In the genomic region with DNA sequence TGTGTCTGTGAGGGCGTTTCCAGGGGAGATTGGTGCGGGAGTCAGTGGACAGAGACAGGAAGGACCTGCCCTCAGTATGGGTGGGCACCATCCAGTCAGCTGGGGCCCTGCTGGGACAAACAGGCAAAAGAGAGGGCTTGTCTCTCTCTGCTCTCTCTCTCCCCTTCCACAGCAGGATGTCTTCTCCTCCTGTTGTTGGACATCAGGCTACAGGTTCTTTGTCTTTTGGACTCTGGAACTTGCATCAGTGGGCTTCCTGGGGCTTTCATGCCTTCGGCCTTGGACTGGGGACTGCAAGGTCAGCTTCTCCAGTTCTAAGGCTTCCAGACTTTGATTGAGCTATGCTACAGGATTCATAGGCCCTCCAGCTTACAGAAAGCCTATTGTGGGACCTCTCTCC, we compare ENCODE assay signal across 1 cellular context.
TF ChIP-seq lines count a peak whose summit lies in the region.

No MANE protein-coding gene starts in this region.

TF ChIP-seq in HepG2, 621 proteins besides CTCF, POLR2A, EP300 and RAD21 (continued from another document and continues in another):
- TF ChIP-seq, protein P1, sequence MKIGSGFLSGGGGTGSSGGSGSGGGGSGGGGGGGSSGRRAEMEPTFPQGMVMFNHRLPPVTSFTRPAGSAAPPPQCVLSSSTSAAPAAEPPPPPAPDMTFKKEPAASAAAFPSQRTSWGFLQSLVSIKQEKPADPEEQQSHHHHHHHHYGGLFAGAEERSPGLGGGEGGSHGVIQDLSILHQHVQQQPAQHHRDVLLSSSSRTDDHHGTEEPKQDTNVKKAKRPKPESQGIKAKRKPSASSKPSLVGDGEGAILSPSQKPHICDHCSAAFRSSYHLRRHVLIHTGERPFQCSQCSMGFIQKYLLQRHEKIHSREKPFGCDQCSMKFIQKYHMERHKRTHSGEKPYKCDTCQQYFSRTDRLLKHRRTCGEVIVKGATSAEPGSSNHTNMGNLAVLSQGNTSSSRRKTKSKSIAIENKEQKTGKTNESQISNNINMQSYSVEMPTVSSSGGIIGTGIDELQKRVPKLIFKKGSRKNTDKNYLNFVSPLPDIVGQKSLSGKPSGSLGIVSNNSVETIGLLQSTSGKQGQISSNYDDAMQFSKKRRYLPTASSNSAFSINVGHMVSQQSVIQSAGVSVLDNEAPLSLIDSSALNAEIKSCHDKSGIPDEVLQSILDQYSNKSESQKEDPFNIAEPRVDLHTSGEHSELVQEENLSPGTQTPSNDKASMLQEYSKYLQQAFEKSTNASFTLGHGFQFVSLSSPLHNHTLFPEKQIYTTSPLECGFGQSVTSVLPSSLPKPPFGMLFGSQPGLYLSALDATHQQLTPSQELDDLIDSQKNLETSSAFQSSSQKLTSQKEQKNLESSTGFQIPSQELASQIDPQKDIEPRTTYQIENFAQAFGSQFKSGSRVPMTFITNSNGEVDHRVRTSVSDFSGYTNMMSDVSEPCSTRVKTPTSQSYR (CRISPR knock-in tag; IDR thresholded peaks at IDR 0.05; ENCODE audit: borderline replicate concordance): no peak
- TF ChIP-seq ZNF274 (CRISPR knock-in tag; IDR thresholded peaks at IDR 0.05) (no peak), RELA (CRISPR knock-in tag; IDR thresholded peaks at IDR 0.05) (0 out of 2 replicates have a peak, but pooled peaks have one; percentile 32), ZNF879 (CRISPR knock-in tag; IDR thresholded peaks at IDR 0.05) (no peak), PHF5A (CRISPR knock-in tag; IDR thresholded peaks at IDR 0.05; ENCODE audit: low read depth, unreplicated experiment) (no peak), MZF1 (CRISPR knock-in tag; IDR thresholded peaks at IDR 0.05; ENCODE audit: borderline replicate concordance) (no peak), ZNF543 (CRISPR knock-in tag; IDR thresholded peaks at IDR 0.05) (no peak), FOXJ3 (CRISPR knock-in tag; IDR thresholded peaks at IDR 0.05; ENCODE audit: borderline replicate concordance) (peak; percentile 37; the same call in 1 of the 2 replicates), MIER2 (CRISPR knock-in tag; IDR thresholded peaks at IDR 0.05) (no peak), ZBTB38 (CRISPR knock-in tag; IDR thresholded peaks at IDR 0.05) (peak; percentile 54; the same call in 1 of the 2 replicates), ZNF781 (CRISPR knock-in tag; IDR thresholded peaks at IDR 0.05; ENCODE audit: borderline replicate concordance, not compliant biosample characterization) (peak; percentile 49), BORCS8-MEF2B (CRISPR knock-in tag; IDR thresholded peaks at IDR 0.05) (no peak), PTBP1 (IDR thresholded peaks at IDR 0.05; ENCODE audit: low read depth, low read length, poor library complexity, severe bottlenecking) (no peak), SP4 (CRISPR knock-in tag; IDR thresholded peaks at IDR 0.05) (no peak), GATAD2A (CRISPR knock-in tag; IDR thresholded peaks at IDR 0.05) (peak; percentile 99), EZH2 (conservative IDR thresholded peaks at IDR 0.05; ENCODE audit: low read depth, low read length) (no peak), ZMAT3 (CRISPR knock-in tag; conservative IDR thresholded peaks at IDR 0.05) (no peak), SNRNP70 (IDR thresholded peaks at IDR 0.05; ENCODE audit: low read depth, low read length) (no peak), TMF1 (CRISPR knock-in tag; IDR thresholded peaks at IDR 0.05; ENCODE audit: low read depth) (no peak), RBFOX2 (IDR thresholded peaks at IDR 0.05; ENCODE audit: low read depth, low read length) (no peak), ZMYM3 (CRISPR knock-in tag; IDR thresholded peaks at IDR 0.05) (0 out of 2 replicates have a peak, but pooled peaks have one; percentile 37)
- TF ChIP-seq, protein P2, sequence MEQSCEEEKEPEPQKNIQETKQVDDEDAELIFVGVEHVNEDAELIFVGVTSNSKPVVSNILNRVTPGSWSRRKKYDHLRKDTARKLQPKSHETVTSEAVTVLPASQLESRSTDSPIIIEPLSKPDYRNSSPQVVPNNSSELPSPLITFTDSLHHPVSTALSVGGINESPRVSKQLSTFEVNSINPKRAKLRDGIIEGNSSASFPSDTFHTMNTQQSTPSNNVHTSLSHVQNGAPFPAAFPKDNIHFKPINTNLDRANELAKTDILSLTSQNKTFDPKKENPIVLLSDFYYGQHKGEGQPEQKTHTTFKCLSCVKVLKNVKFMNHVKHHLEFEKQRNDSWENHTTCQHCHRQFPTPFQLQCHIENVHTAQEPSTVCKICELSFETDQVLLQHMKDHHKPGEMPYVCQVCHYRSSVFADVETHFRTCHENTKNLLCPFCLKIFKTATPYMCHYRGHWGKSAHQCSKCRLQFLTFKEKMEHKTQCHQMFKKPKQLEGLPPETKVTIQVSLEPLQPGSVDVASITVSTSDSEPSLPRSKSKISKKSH (CRISPR knock-in tag; IDR thresholded peaks at IDR 0.05; ENCODE audit: borderline replicate concordance): no peak
- TF ChIP-seq, protein P3, sequence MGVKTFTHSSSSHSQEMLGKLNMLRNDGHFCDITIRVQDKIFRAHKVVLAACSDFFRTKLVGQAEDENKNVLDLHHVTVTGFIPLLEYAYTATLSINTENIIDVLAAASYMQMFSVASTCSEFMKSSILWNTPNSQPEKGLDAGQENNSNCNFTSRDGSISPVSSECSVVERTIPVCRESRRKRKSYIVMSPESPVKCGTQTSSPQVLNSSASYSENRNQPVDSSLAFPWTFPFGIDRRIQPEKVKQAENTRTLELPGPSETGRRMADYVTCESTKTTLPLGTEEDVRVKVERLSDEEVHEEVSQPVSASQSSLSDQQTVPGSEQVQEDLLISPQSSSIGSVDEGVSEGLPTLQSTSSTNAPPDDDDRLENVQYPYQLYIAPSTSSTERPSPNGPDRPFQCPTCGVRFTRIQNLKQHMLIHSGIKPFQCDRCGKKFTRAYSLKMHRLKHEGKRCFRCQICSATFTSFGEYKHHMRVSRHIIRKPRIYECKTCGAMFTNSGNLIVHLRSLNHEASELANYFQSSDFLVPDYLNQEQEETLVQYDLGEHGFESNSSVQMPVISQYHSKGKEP (CRISPR knock-in tag; IDR thresholded peaks at IDR 0.05): no peak
- TF ChIP-seq, protein P4, sequence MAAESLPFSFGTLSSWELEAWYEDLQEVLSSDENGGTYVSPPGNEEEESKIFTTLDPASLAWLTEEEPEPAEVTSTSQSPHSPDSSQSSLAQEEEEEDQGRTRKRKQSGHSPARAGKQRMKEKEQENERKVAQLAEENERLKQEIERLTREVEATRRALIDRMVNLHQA (CRISPR knock-in tag; IDR thresholded peaks at IDR 0.05): no peak
- TF ChIP-seq, protein P5, sequence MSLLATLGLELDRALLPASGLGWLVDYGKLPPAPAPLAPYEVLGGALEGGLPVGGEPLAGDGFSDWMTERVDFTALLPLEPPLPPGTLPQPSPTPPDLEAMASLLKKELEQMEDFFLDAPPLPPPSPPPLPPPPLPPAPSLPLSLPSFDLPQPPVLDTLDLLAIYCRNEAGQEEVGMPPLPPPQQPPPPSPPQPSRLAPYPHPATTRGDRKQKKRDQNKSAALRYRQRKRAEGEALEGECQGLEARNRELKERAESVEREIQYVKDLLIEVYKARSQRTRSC (CRISPR knock-in tag; IDR thresholded peaks at IDR 0.05; ENCODE audit: low read depth): no peak
- TF ChIP-seq, protein P6, sequence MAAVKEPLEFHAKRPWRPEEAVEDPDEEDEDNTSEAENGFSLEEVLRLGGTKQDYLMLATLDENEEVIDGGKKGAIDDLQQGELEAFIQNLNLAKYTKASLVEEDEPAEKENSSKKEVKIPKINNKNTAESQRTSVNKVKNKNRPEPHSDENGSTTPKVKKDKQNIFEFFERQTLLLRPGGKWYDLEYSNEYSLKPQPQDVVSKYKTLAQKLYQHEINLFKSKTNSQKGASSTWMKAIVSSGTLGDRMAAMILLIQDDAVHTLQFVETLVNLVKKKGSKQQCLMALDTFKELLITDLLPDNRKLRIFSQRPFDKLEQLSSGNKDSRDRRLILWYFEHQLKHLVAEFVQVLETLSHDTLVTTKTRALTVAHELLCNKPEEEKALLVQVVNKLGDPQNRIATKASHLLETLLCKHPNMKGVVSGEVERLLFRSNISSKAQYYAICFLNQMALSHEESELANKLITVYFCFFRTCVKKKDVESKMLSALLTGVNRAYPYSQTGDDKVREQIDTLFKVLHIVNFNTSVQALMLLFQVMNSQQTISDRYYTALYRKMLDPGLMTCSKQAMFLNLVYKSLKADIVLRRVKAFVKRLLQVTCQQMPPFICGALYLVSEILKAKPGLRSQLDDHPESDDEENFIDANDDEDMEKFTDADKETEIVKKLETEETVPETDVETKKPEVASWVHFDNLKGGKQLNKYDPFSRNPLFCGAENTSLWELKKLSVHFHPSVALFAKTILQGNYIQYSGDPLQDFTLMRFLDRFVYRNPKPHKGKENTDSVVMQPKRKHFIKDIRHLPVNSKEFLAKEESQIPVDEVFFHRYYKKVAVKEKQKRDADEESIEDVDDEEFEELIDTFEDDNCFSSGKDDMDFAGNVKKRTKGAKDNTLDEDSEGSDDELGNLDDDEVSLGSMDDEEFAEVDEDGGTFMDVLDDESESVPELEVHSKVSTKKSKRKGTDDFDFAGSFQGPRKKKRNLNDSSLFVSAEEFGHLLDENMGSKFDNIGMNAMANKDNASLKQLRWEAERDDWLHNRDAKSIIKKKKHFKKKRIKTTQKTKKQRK (IDR thresholded peaks at IDR 0.05; ENCODE audit: low read length): no peak
- TF ChIP-seq, protein P7, sequence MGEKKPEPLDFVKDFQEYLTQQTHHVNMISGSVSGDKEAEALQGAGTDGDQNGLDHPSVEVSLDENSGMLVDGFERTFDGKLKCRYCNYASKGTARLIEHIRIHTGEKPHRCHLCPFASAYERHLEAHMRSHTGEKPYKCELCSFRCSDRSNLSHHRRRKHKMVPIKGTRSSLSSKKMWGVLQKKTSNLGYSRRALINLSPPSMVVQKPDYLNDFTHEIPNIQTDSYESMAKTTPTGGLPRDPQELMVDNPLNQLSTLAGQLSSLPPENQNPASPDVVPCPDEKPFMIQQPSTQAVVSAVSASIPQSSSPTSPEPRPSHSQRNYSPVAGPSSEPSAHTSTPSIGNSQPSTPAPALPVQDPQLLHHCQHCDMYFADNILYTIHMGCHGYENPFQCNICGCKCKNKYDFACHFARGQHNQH (CRISPR knock-in tag; IDR thresholded peaks at IDR 0.05): peak; percentile 85
- TF ChIP-seq, protein P8, sequence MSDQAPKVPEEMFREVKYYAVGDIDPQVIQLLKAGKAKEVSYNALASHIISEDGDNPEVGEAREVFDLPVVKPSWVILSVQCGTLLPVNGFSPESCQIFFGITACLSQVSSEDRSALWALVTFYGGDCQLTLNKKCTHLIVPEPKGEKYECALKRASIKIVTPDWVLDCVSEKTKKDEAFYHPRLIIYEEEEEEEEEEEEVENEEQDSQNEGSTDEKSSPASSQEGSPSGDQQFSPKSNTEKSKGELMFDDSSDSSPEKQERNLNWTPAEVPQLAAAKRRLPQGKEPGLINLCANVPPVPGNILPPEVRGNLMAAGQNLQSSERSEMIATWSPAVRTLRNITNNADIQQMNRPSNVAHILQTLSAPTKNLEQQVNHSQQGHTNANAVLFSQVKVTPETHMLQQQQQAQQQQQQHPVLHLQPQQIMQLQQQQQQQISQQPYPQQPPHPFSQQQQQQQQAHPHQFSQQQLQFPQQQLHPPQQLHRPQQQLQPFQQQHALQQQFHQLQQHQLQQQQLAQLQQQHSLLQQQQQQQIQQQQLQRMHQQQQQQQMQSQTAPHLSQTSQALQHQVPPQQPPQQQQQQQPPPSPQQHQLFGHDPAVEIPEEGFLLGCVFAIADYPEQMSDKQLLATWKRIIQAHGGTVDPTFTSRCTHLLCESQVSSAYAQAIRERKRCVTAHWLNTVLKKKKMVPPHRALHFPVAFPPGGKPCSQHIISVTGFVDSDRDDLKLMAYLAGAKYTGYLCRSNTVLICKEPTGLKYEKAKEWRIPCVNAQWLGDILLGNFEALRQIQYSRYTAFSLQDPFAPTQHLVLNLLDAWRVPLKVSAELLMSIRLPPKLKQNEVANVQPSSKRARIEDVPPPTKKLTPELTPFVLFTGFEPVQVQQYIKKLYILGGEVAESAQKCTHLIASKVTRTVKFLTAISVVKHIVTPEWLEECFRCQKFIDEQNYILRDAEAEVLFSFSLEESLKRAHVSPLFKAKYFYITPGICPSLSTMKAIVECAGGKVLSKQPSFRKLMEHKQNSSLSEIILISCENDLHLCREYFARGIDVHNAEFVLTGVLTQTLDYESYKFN (CRISPR knock-in tag; conservative IDR thresholded peaks at IDR 0.05): peak; percentile 94
- TF ChIP-seq, protein P9, sequence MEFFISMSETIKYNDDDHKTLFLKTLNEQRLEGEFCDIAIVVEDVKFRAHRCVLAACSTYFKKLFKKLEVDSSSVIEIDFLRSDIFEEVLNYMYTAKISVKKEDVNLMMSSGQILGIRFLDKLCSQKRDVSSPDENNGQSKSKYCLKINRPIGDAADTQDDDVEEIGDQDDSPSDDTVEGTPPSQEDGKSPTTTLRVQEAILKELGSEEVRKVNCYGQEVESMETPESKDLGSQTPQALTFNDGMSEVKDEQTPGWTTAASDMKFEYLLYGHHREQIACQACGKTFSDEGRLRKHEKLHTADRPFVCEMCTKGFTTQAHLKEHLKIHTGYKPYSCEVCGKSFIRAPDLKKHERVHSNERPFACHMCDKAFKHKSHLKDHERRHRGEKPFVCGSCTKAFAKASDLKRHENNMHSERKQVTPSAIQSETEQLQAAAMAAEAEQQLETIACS (CRISPR knock-in tag; IDR thresholded peaks at IDR 0.05): no peak
- TF ChIP-seq, protein P10, sequence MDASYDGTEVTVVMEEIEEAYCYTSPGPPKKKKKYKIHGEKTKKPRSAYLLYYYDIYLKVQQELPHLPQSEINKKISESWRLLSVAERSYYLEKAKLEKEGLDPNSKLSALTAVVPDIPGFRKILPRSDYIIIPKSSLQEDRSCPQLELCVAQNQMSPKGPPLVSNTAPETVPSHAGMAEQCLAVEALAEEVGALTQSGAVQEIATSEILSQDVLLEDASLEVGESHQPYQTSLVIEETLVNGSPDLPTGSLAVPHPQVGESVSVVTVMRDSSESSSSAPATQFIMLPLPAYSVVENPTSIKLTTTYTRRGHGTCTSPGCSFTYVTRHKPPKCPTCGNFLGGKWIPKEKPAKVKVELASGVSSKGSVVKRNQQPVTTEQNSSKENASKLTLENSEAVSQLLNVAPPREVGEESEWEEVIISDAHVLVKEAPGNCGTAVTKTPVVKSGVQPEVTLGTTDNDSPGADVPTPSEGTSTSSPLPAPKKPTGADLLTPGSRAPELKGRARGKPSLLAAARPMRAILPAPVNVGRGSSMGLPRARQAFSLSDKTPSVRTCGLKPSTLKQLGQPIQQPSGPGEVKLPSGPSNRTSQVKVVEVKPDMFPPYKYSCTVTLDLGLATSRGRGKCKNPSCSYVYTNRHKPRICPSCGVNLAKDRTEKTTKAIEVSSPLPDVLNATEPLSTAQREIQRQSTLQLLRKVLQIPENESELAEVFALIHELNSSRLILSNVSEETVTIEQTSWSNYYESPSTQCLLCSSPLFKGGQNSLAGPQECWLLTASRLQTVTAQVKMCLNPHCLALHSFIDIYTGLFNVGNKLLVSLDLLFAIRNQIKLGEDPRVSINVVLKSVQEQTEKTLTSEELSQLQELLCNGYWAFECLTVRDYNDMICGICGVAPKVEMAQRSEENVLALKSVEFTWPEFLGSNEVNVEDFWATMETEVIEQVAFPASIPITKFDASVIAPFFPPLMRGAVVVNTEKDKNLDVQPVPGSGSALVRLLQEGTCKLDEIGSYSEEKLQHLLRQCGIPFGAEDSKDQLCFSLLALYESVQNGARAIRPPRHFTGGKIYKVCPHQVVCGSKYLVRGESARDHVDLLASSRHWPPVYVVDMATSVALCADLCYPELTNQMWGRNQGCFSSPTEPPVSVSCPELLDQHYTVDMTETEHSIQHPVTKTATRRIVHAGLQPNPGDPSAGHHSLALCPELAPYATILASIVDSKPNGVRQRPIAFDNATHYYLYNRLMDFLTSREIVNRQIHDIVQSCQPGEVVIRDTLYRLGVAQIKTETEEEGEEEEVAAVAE (CRISPR knock-in tag; IDR thresholded peaks at IDR 0.05; ENCODE audit: borderline replicate concordance): no peak
